In the genomic region with DNA sequence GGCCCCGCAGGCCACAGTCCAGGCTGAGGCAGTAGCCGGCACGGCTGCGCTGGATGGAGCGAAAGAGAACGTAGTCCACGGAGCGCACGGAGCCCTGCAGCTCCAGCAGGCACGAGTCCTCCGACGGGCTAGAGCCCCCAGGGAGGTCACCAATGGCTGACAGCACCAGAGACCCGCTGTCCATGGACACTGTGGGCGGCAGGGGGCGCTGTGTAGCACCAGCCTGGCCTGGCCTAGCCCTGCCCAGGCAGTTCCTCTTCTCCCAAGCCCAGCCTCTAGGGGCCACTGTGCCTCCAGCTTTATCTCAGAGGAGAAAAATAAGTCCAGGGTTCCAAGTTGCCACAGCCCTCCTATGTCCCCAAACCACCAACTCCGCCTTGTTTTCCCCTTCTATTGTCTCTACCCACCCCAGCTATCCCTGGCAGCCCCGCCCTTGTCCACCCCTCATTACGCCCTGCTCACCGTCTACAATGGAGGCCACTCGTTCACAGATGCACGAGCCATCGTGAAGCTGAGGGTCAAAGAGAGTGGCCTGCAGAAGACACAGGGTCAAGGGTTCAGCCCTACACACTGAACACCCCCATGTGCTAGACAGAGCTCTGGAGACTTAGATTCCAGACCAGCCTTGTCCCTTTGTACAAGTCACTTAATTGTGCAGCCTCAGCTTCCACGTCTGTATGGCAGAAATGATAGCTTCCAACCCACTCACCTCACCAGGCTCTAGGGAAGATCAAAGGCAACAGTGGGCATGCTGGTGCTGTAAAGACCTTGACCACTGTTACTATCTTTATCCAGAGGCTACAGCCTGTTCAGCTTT, we compare ENCODE assay signal across 1 cellular context.
TF ChIP-seq lines count a peak whose summit lies in the region.

No MANE protein-coding gene starts in this region.

TF ChIP-seq in GM12878, 131 proteins besides CTCF, POLR2A, EP300 and RAD21 (continued from another document):
- TF ChIP-seq BRCA1 (IDR thresholded peaks at IDR 0.05; ENCODE audit: low read depth, low read length) = no peak
- TF ChIP-seq IRF3 (IDR thresholded peaks at IDR 0.05) = peak; percentile 34; the same call in 1 of the 2 replicates
- TF ChIP-seq FOS (IDR thresholded peaks at IDR 0.05; ENCODE audit: borderline replicate concordance, extremely low read depth, insufficient read length) = no peak
- TF ChIP-seq CHD1 (IDR thresholded peaks at IDR 0.05; ENCODE audit: low read depth, low read length) = no peak
- no peak for TF ChIP-seq EZH2 (IDR thresholded peaks at IDR 0.05; ENCODE audit: borderline replicate concordance, control insufficient read depth, low read depth, low read length)
- TF ChIP-seq, protein P1, sequence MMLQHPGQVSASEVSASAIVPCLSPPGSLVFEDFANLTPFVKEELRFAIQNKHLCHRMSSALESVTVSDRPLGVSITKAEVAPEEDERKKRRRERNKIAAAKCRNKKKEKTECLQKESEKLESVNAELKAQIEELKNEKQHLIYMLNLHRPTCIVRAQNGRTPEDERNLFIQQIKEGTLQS (IDR thresholded peaks at IDR 0.05; ENCODE audit: borderline replicate concordance, extremely low read depth, low read depth, low read length) = 0 out of 2 replicates have a peak, but pooled peaks have one; percentile 22
- peak; percentile 41; the same call in 1 of the 2 replicates for TF ChIP-seq MLLT1 (IDR thresholded peaks at IDR 0.05)
- no peak for TF ChIP-seq MYB (IDR thresholded peaks at IDR 0.05; ENCODE audit: borderline replicate concordance, low read depth, low read length)
- TF ChIP-seq IKZF1 (conservative IDR thresholded peaks at IDR 0.05) = peak; percentile 60
- no peak for TF ChIP-seq HDAC2 (IDR thresholded peaks at IDR 0.05)
- TF ChIP-seq ETV6 (conservative IDR thresholded peaks at IDR 0.05 in 1 of 2, IDR thresholded peaks at IDR 0.05 in 1 of 2; ENCODE audit: borderline replicate concordance in 1 of 2, low read depth in 1 of 2) = no peak
- peak; percentile 27; the same call in 1 of the 2 replicates for TF ChIP-seq PAX5 (IDR thresholded peaks at IDR 0.05; ENCODE audit: borderline replicate concordance, low read depth, low read length)
- TF ChIP-seq, protein P2, sequence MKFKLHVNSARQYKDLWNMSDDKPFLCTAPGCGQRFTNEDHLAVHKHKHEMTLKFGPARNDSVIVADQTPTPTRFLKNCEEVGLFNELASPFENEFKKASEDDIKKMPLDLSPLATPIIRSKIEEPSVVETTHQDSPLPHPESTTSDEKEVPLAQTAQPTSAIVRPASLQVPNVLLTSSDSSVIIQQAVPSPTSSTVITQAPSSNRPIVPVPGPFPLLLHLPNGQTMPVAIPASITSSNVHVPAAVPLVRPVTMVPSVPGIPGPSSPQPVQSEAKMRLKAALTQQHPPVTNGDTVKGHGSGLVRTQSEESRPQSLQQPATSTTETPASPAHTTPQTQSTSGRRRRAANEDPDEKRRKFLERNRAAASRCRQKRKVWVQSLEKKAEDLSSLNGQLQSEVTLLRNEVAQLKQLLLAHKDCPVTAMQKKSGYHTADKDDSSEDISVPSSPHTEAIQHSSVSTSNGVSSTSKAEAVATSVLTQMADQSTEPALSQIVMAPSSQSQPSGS (IDR thresholded peaks at IDR 0.05; ENCODE audit: low read length) = no peak
- TF ChIP-seq ZNF24 (IDR thresholded peaks at IDR 0.05) = no peak
- TF ChIP-seq TCF3 (IDR thresholded peaks at IDR 0.05; ENCODE audit: borderline replicate concordance, insufficient read depth, low read depth, low read length) = no peak
- TF ChIP-seq MYC (IDR thresholded peaks at IDR 0.05; ENCODE audit: insufficient read depth, insufficient read length, insufficient replicate concordance, low read length, severe bottlenecking) = no peak
- 0 out of 2 replicates have a peak, but pooled peaks have one; percentile 50 for TF ChIP-seq CHD2 (IDR thresholded peaks at IDR 0.05; ENCODE audit: borderline replicate concordance, low read depth, low read length)
- no peak for TF ChIP-seq FOXK2 (IDR thresholded peaks at IDR 0.05)
- TF ChIP-seq FOXM1 (IDR thresholded peaks at IDR 0.05; ENCODE audit: low read depth, low read length) = no peak
- TF ChIP-seq SMAD5 (IDR thresholded peaks at IDR 0.05; ENCODE audit: low read depth) = no peak
- no peak for TF ChIP-seq WRNIP1 (IDR thresholded peaks at IDR 0.05; ENCODE audit: borderline replicate concordance, low read depth, low read length)
- TF ChIP-seq RELA (IDR thresholded peaks at IDR 0.05; ENCODE audit: borderline replicate concordance, partially characterized antibody) = peak; percentile 60
- TF ChIP-seq SREBF1 (IDR thresholded peaks at IDR 0.05; ENCODE audit: low read length) = no peak
- 0 out of 2 replicates have a peak, but pooled peaks have one; percentile 45 for TF ChIP-seq IRF4 (IDR thresholded peaks at IDR 0.05; ENCODE audit: low read depth, low read length)
- TF ChIP-seq CEBPB (IDR thresholded peaks at IDR 0.05; ENCODE audit: borderline replicate concordance in 1 of 2, low read depth in 2 of 2, low read length in 2 of 2) = no peak
- TF ChIP-seq NR2F1 (conservative IDR thresholded peaks at IDR 0.05) = peak; percentile 73
- 0 out of 2 replicates have a peak, but pooled peaks have one; percentile 39 for TF ChIP-seq STAT1 (conservative IDR thresholded peaks at IDR 0.05)
- TF ChIP-seq BACH1 (IDR thresholded peaks at IDR 0.05; ENCODE audit: borderline replicate concordance) = peak; percentile 80
- TF ChIP-seq YBX1 (IDR thresholded peaks at IDR 0.05) = no peak
- TF ChIP-seq, protein P3, sequence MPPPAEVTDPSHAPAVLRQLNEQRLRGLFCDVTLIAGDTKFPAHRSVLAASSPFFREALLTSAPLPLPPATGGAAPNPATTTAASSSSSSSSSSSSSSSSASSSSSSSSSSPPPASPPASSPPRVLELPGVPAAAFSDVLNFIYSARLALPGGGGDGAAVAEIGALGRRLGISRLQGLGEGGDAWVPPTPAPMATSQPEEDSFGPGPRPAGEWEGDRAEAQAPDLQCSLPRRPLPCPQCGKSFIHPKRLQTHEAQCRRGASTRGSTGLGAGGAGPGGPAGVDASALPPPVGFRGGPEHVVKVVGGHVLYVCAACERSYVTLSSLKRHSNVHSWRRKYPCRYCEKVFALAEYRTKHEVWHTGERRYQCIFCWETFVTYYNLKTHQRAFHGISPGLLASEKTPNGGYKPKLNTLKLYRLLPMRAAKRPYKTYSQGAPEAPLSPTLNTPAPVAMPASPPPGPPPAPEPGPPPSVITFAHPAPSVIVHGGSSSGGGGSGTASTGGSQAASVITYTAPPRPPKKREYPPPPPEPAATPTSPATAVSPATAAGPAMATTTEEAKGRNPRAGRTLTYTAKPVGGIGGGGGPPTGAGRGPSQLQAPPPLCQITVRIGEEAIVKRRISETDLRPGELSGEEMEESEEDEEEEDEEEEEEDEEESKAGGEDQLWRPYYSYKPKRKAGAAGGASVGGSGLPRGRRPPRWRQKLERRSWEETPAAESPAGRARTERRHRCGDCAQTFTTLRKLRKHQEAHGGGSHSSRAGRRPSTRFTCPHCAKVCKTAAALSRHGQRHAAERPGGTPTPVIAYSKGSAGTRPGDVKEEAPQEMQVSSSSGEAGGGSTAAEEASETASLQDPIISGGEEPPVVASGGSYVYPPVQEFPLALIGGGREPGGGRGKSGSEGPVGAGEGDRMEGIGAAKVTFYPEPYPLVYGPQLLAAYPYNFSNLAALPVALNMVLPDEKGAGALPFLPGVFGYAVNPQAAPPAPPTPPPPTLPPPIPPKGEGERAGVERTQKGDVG (CRISPR knock-in tag; IDR thresholded peaks at IDR 0.05) = no peak
- TF ChIP-seq MXI1 (IDR thresholded peaks at IDR 0.05; ENCODE audit: low read depth, low read length) = 0 out of 2 replicates have a peak, but pooled peaks have one; percentile 65
- peak; percentile 68 to 79; a peak in 3 of 4 replicates for TF ChIP-seq BHLHE40 (IDR thresholded peaks at IDR 0.05; ENCODE audit: borderline replicate concordance in 1 of 2, low read depth in 2 of 2, low read length in 1 of 2)
- no peak for TF ChIP-seq HDAC6 (IDR thresholded peaks at IDR 0.05; ENCODE audit: unreplicated experiment)
- TF ChIP-seq EED (IDR thresholded peaks at IDR 0.05; ENCODE audit: low read depth) = peak; percentile 10; the same call in 1 of the 2 replicates
TF ChIP-seq in GM12878: peak in this region for 43.
